ENCODE assay signal across 8 cellular contexts in genomic region chr3:173397161-173398110, GRCh38. TPM values are rescaled to one million over a fixed set of nuclear protein-coding genes. Genes with fewer than 3 reads are reported as not detected.
A peak's percentile ranks its signal among the peaks of the same experiment; 100 is the strongest.
DNase-seq lines count a peak whose midpoint lies in the region; ATAC-seq and TF ChIP-seq lines count a peak whose summit lies in the region.

Gene NLGN1, plus strand, starts transcription at chr3:173397744.

- POLR2A ChIA-PET in activated CD8-positive, alpha-beta T cell treated with anti-CD3 and anti-CD28 coated beads, Interleukin-2, amount 10 ng/mL, durations not matched to agents 7 days and 5 days (lab: Charles Lee) = no interaction called here
- POLR2A ChIA-PET in naive thymus-derived CD8-positive, alpha-beta T cell (lab: Charles Lee) = no interaction called here

- H3K4me1 ChIP-seq in vagina = peaks cover 5% of the 10 kb centered on the region

- H3K4me1 Mint-ChIP-seq in activated CD8-positive, alpha-beta T cell treated with anti-CD3 and anti-CD28 coated beads, Interleukin-2, amount 10 ng/mL, durations not matched to agents 7 days and 5 days (ENCODE audit: low read depth) = peaks cover 31% of the 10 kb centered on the region
- peaks cover 17 to 41% (median 30%) of the 10 kb centered on the region in 4 donors for H3K4me1 Mint-ChIP-seq in naive thymus-derived CD8-positive, alpha-beta T cell

- DNase-seq in GM03348 (ENCODE audit: low spot score) (peak; percentile 83), NCI-H1930 (lab: John Stamatoyannopoulos, UW) (peak; percentile 27 to 35), foreskin melanocyte (peak; percentile 75), vagina (ENCODE audit: extremely low spot score in 2 of 2) (no peak)
- no peak for DNase-seq in activated CD8-positive, alpha-beta T cell treated with anti-CD3 and anti-CD28 coated beads, Interleukin-2, amount 10 ng/mL, durations not matched to agents 7 days and 5 days
- DNase-seq in naive thymus-derived CD8-positive, alpha-beta T cell = no peak
- DNase-seq in NK-92 treated with Interleukin-12 subunit alpha and Interleukin-12 subunit beta, amount 100 ng/mL, for 24 hours (lab: John Stamatoyannopoulos, UW) = no peak

- H3K4me3 ChIP-seq in vagina = peak within 1 kb of the TSS; percentile 71 to 73

- H3K36me3 ChIP-seq in vagina = no peaks in the 10 kb centered on the region

- no peaks in the 10 kb centered on the region for H3K27me3 ChIP-seq in vagina

- no peak within 1 kb of the TSS for H3K27ac Mint-ChIP-seq in activated CD8-positive, alpha-beta T cell treated with anti-CD3 and anti-CD28 coated beads, Interleukin-2, amount 10 ng/mL, durations not matched to agents 7 days and 5 days
- H3K27ac Mint-ChIP-seq in naive thymus-derived CD8-positive, alpha-beta T cell = peak within 1 kb of the TSS in 2 of 10 donors; percentile 22 to 67

- peaks cover 53% of the 10 kb centered on the region for H3K27me3 Mint-ChIP-seq in activated CD8-positive, alpha-beta T cell treated with anti-CD3 and anti-CD28 coated beads, Interleukin-2, amount 10 ng/mL, durations not matched to agents 7 days and 5 days (ENCODE audit: low read depth)
- peaks cover 45 to 76% (median 51%) of the 10 kb centered on the region in 5 donors for H3K27me3 Mint-ChIP-seq in naive thymus-derived CD8-positive, alpha-beta T cell

- intact Hi-C loops in vagina (cut with DNase I) = no loop called here

- peak within 1 kb of the TSS; percentile 17 for H3K4me3 Mint-ChIP-seq in activated CD8-positive, alpha-beta T cell treated with anti-CD3 and anti-CD28 coated beads, Interleukin-2, amount 10 ng/mL, durations not matched to agents 7 days and 5 days
- peak within 1 kb of the TSS; percentile 50 to 88 (median 78) for H3K4me3 Mint-ChIP-seq in naive thymus-derived CD8-positive, alpha-beta T cell

- TF ChIP-seq POLR2A in vagina (IDR thresholded peaks at IDR 0.05) = peak in 1 of 2 donors; percentile 27

- CTCF ChIA-PET in activated CD8-positive, alpha-beta T cell treated with anti-CD3 and anti-CD28 coated beads, Interleukin-2, amount 10 ng/mL, durations not matched to agents 7 days and 5 days (lab: Charles Lee) = no interaction called here

- no peak for TF ChIP-seq CTCF in vagina (IDR thresholded peaks at IDR 0.05)

- H3K9me3 Mint-ChIP-seq in activated CD8-positive, alpha-beta T cell treated with anti-CD3 and anti-CD28 coated beads, Interleukin-2, amount 10 ng/mL, durations not matched to agents 7 days and 5 days (ENCODE audit: insufficient read depth) = peaks cover 11% of the 10 kb centered on the region
- peaks cover 0 to 18% (median 4%) of the 10 kb centered on the region in 9 donors for H3K9me3 Mint-ChIP-seq in naive thymus-derived CD8-positive, alpha-beta T cell

- H3K9me3 ChIP-seq in vagina = no peaks in the 10 kb centered on the region

- ATAC-seq in activated CD8-positive, alpha-beta T cell treated with anti-CD3 and anti-CD28 coated beads, Interleukin-2, amount 10 ng/mL, durations not matched to agents 7 days and 5 days = no peak
- ATAC-seq in naive thymus-derived CD8-positive, alpha-beta T cell = no peak
- ATAC-seq in GM19395 (IDR thresholded peaks at IDR 0.05; ENCODE audit: unreplicated experiment) = no peak

- H3K36me3 Mint-ChIP-seq in activated CD8-positive, alpha-beta T cell treated with anti-CD3 and anti-CD28 coated beads, Interleukin-2, amount 10 ng/mL, durations not matched to agents 7 days and 5 days (ENCODE audit: low read depth) = peaks cover 4% of the 10 kb centered on the region
- H3K36me3 Mint-ChIP-seq in naive thymus-derived CD8-positive, alpha-beta T cell = peaks cover 0 to 6% (median 0%) of the 10 kb centered on the region in 3 donors

- H3K27ac ChIP-seq in vagina = peak within 1 kb of the TSS; percentile 87

RNA-seq across cellular contexts. Expression of gene NLGN1, which starts in this region (rescaled TPM):
- total RNA-seq in activated CD8-positive, alpha-beta T cell treated with anti-CD3 and anti-CD28 coated beads, Interleukin-2, amount 10 ng/mL, durations not matched to agents 7 days and 5 days = not detected
- total RNA-seq in naive thymus-derived CD8-positive, alpha-beta T cell = not detected
- polyA plus RNA-seq in naive thymus-derived CD8-positive, alpha-beta T cell = not detected
- 4.7 TPM for total RNA-seq in vagina

Comparison
In these comparisons a context has a peak if more than half of its experiments do, and no peak if none do; other contexts are left out.
1. DNase-seq: peak in GM03348 (single experiment), NCI-H1930 (2 of 2) and foreskin melanocyte (single experiment); none in activated CD8-positive, alpha-beta T cell treated with anti-CD3 and anti-CD28 coated beads, Interleukin-2, amount 10 ng/mL, durations not matched to agents 7 days and 5 days (single experiment), naive thymus-derived CD8-positive, alpha-beta T cell (0 of 10), vagina (0 of 2) and NK-92 treated with Interleukin-12 subunit alpha and Interleukin-12 subunit beta, amount 100 ng/mL, for 24 hours (single experiment).